In the genomic region with DNA sequence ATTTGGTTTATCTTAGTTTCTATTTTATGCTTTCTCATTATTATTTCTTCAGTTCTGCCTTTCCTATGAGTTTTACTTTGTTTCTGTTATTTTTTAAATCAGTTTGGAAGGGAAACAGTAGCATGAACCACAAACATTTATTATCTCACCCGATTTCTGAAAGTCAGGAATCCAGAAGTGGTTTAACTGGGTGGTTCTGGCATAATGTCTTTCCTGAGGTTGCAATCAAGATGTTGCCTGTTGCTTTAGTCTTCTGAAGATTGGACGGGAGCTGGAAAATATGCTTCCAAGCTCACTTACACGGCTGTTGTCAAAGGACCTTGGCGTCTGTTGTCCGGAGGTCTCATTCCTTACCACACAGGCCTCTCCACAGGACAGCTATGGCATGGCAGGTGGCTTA, we compare ENCODE assay signal across 20 cellular contexts.
"Had no signal": no experiment of that assay in that cellular context is flagged by ENCODE, and none has a peak within 500 bp of the region (broad histone marks: within the 10 kb centered on the region; RNA-seq: fewer than 3 reads in every experiment).

No MANE protein-coding gene starts in this region.

- H3K36me3 ChIP-seq: transverse colon had no signal

- H3K27me3 ChIP-seq: foreskin keratinocyte, transverse colon had no signal

- H3K9me3 ChIP-seq: transverse colon had no signal

- H3K4me2 ChIP-seq: smooth muscle cell had no signal

- H3K27ac ChIP-seq: foreskin keratinocyte, transverse colon had no signal

- H3K4me3 ChIP-seq: smooth muscle cell, transverse colon had no signal

- H3K4me1 ChIP-seq: transverse colon had no signal

- DNase-seq: activated CD4-positive, alpha-beta memory T cell treated with anti-CD3 and anti-CD28 coated beads for 36 hours; activated CD4-positive, alpha-beta T cell treated with anti-CD3 and anti-CD28 coated beads for 1 hour; activated gamma-delta T cell treated with Interleukin-2 at 50 U/mL for 16 hours; activated naive CD8-positive, alpha-beta T cell treated with anti-CD3 and anti-CD28 coated beads for 36 hours; activated T-cell treated with anti-CD3 and anti-CD28 coated beads, Interleukin-2, amount 50 U/mL, for 4 hours; aorta; caudate nucleus; cortex of kidney; effector memory CD8-positive, alpha-beta T cell; foreskin keratinocyte; head of caudate nucleus; mammary epithelial cell; nucleus accumbens; right cardiac atrium; SW 1271; transverse colon had no signal

- ATAC-seq: activated T-cell treated with anti-CD3 and anti-CD28 coated beads, Interleukin-2, amount 50 U/mL, for 4 hours; effector memory CD8-positive, alpha-beta T cell; foreskin keratinocyte; left lobe of liver; natural killer cell treated with Interleukin-12 subunit alpha and Interleukin-12 subunit beta and Interleukin-15 and Interleukin-18, amount 100 ng/mL, for 72 hours; stimulated activated effector memory CD8-positive, alpha-beta T cell treated with anti-CD3 and anti-CD28 coated beads, Interleukin-12 subunit alpha, Interleukin-12 subunit beta, amount 100 ng/mL, for 72 hours had no signal
